In the genomic region with DNA sequence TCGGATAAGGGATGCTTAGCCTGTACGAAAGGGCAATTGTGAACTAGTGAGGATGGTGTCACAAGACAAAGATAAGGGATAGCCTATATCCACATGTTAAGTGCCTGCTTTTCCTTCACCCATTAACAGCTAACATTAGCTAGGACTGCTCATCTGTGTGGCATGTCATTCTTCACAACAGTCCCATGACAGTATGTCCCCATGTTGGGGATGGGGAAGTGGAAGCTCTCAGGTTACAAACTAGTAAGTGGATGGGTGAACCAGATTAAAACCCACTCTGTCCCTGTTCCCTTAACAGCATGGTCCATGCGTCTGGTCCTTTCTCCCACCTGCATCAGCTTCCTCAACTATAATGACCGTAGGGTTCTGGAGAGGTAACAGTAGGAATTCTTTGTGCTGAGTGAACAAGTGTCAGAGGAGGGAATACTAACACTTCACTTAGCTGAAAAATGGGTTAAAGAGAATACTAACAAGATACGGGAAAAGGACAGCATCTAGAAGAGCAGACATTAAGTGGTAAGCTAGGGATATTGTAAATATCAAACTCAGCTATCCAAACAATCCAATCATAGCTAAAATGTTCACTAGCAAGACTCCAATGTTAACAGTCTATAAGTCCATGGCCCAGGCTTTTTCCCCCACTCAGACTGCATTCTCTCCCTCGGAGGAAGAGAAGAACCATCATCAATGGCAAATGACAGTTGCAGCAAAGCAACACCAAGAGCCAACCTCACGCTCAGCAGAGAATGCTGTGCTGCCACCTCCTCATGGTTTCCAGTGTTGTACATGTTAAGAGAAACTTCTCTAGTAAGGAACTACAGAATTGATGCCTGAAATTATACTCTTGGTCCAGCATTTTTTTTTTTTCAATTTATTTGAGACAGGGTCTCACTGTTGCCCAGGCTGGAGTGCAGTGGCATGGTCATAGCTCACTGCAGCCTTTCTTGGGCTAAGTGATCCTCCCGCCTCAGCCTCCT, we compare ENCODE assay signal across 12 cellular contexts. TPM values are rescaled to one million over a fixed set of nuclear protein-coding genes. Genes with fewer than 3 reads are reported as not detected.
DNase-seq lines count a peak whose midpoint lies in the region; ATAC-seq, FAIRE-seq and TF ChIP-seq lines count a peak whose summit lies in the region.
"Had no signal": no experiment of that assay in that cellular context is flagged by ENCODE, and none has a peak within 500 bp of the region (broad histone marks: within the 10 kb centered on the region; RNA-seq: fewer than 3 reads in every experiment).

No MANE protein-coding gene starts in this region.

- ATAC-seq in CD4-positive, CD25-positive, alpha-beta regulatory T cell (ENCODE audit: low read depth in 2 of 2) = no peak
- ATAC-seq in RWPE2 (ENCODE audit: low read depth) (peak; percentile 1; the same call in 1 of the 3 replicates), HG03342 (IDR thresholded peaks at IDR 0.05; ENCODE audit: unreplicated experiment) (no peak)

- H3K9me3 ChIP-seq in CD4-positive, CD25-positive, alpha-beta regulatory T cell (ENCODE audit: control insufficient read depth in 2 of 2, low read length in 2 of 2) = no peaks in the 10 kb centered on the region
- H3K9me3 ChIP-seq in RWPE2 (ENCODE audit: severe bottlenecking) = no peaks in the 10 kb centered on the region

- peaks cover 33% of the 10 kb centered on the region for H3K36me3 ChIP-seq in CD4-positive, CD25-positive, alpha-beta regulatory T cell (ENCODE audit: control insufficient read depth, insufficient read depth, low read length)
- H3K36me3 ChIP-seq in RWPE2 (ENCODE audit: low read depth) = peaks cover 53% of the 10 kb centered on the region

- H3K4me1 Mint-ChIP-seq in CD4-positive, CD25-positive, alpha-beta regulatory T cell = peaks cover 19 to 75% (median 46%) of the 10 kb centered on the region in 4 donors

- peak; percentile 80 for TF ChIP-seq POLR2A in GM12891 (IDR thresholded peaks at IDR 0.05; ENCODE audit: low read depth, low read length)

- H3K36me3 Mint-ChIP-seq in CD4-positive, CD25-positive, alpha-beta regulatory T cell = peaks cover 36% of the 10 kb centered on the region

- FAIRE-seq in GM12891 (lab: Jason Lieb, UNC) = no peak

- no peak overlapping the region for H3K4me3 ChIP-seq in CD4-positive, CD25-positive, alpha-beta regulatory T cell (ENCODE audit: low read depth, low read length)
- no peak overlapping the region for H3K4me3 ChIP-seq in RWPE2 (ENCODE audit: severe bottlenecking)

- no peak for TF ChIP-seq CTCF in RWPE2 (IDR thresholded peaks at IDR 0.05; ENCODE audit: poor library complexity, severe bottlenecking)

- H3K4me3 Mint-ChIP-seq in CD4-positive, CD25-positive, alpha-beta regulatory T cell = peak overlapping the region in 3 of 4 donors; percentile 36 to 81 (median 64)

- peak overlapping the region; percentile 8 to 59 (median 50) for H3K27ac Mint-ChIP-seq in CD4-positive, CD25-positive, alpha-beta regulatory T cell

- H3K27ac ChIP-seq in CD4-positive, CD25-positive, alpha-beta regulatory T cell (ENCODE audit: insufficient read depth, low read length, poor library complexity, severe bottlenecking) = no peak overlapping the region
- H3K27ac ChIP-seq in RWPE2 (ENCODE audit: poor library complexity, severe bottlenecking) = peak overlapping the region; percentile 1
- H3K27ac ChIP-seq: brain microvascular endothelial cell had no signal

- DNase-seq in CD4-positive, CD25-positive, alpha-beta regulatory T cell = no peak
- no peak for DNase-seq in GM12891 (ENCODE audit: insufficient read length, low spot score)
- DNase-seq in RWPE2 (ENCODE audit: low spot score) = no peak
- DNase-seq in islet precursor cell = peak; percentile 74
- DNase-seq in NCI-H2107 (lab: John Stamatoyannopoulos, UW) = no peak
- DNase-seq in middle frontal gyrus (ENCODE audit: extremely low spot score, low spot score) = no peak
- no peak for DNase-seq in COLO829 (ENCODE audit: low spot score)
- DNase-seq: brain microvascular endothelial cell, H7, NCI-H1417, RPMI8226 had no signal

- peaks cover 34% of the 10 kb centered on the region for H3K4me1 ChIP-seq in CD4-positive, CD25-positive, alpha-beta regulatory T cell (ENCODE audit: control insufficient read depth, insufficient read depth, low read length, poor library complexity, severe bottlenecking)
- H3K4me1 ChIP-seq in RWPE2 (ENCODE audit: insufficient read depth, poor library complexity, severe bottlenecking) = peaks cover 12% of the 10 kb centered on the region

- no peaks in the 10 kb centered on the region for H3K27me3 Mint-ChIP-seq in CD4-positive, CD25-positive, alpha-beta regulatory T cell

- H3K9me3 Mint-ChIP-seq in CD4-positive, CD25-positive, alpha-beta regulatory T cell = peaks cover 0 to 2% (median 0%) of the 10 kb centered on the region in 7 donors

- H3K27me3 ChIP-seq in CD4-positive, CD25-positive, alpha-beta regulatory T cell (ENCODE audit: control insufficient read depth, insufficient read depth, low read length) = no peaks in the 10 kb centered on the region
- H3K27me3 ChIP-seq in RWPE2 (ENCODE audit: insufficient read depth, poor library complexity, severe bottlenecking) = no peaks in the 10 kb centered on the region
- H3K27me3 ChIP-seq: brain microvascular endothelial cell had no signal

TF ChIP-seq in GM12891, 5 proteins besides CTCF, POLR2A, EP300 and RAD21:
- TF ChIP-seq PAX5 (IDR thresholded peaks at IDR 0.05; ENCODE audit: insufficient read depth, low read length, severe bottlenecking) = no peak
- TF ChIP-seq TAF1 (IDR thresholded peaks at IDR 0.05; ENCODE audit: low read depth, low read length) = no peak
- peak; percentile 28; the same call in 1 of the 2 replicates for TF ChIP-seq SPI1 (IDR thresholded peaks at IDR 0.05; ENCODE audit: low read depth, low read length)
- TF ChIP-seq POLR2AphosphoS5 (IDR thresholded peaks at IDR 0.05; ENCODE audit: low read depth, low read length) = peak; percentile 85
- TF ChIP-seq POU2F2 (IDR thresholded peaks at IDR 0.05; ENCODE audit: low read depth, low read length) = 0 out of 2 replicates have a peak, but pooled peaks have one; percentile 22

RNA-seq across cellular contexts. Expression of a gene that starts 5.0 kb away (rescaled TPM):
- 1,439 TPM for total RNA-seq in CD4-positive, CD25-positive, alpha-beta regulatory T cell
- polyA plus RNA-seq in CD4-positive, CD25-positive, alpha-beta regulatory T cell = 1,000 to 10,000 TPM; 1,970 to 2,778 (median 2,296) TPM
- polyA plus RNA-seq in GM12891 (2012; ENCODE audit: low read depth, missing spikeins) = 2,870 TPM

RNA-seq across cellular contexts. Expression of a gene that starts 43.4 kb away (rescaled TPM):
- 3.8 TPM for total RNA-seq in CD4-positive, CD25-positive, alpha-beta regulatory T cell
- 1 to 10 TPM in 3 of 4 donors, under 1 TPM in 1; 0.74 to 1.3 (median 1.1) TPM for polyA plus RNA-seq in CD4-positive, CD25-positive, alpha-beta regulatory T cell
- 22.7 TPM for polyA plus RNA-seq in GM12891 (2012; ENCODE audit: low read depth, missing spikeins)
